Comparison of ENCODE assay signal across 1 cellular context in genomic region chr6:85405175-85405852, GRCh38.
TF ChIP-seq lines count a peak whose summit lies in the region.

No MANE protein-coding gene starts in this region.

TF ChIP-seq in H1, 55 proteins besides CTCF, POLR2A, EP300 and RAD21 (continued from another document):
- TF ChIP-seq TCF12 (IDR thresholded peaks at IDR 0.05; ENCODE audit: low read depth, low read length) (no peak), TAF1 (IDR thresholded peaks at IDR 0.05; ENCODE audit: low read depth, low read length) (no peak), CREB1 (IDR thresholded peaks at IDR 0.05) (no peak), POLR2AphosphoS5 (IDR thresholded peaks at IDR 0.05; ENCODE audit: low read depth, low read length) (no peak)
TF ChIP-seq in H1: peak in this region for 0.
